ENCODE assay signal across 1 cellular context in the genomic region with DNA sequence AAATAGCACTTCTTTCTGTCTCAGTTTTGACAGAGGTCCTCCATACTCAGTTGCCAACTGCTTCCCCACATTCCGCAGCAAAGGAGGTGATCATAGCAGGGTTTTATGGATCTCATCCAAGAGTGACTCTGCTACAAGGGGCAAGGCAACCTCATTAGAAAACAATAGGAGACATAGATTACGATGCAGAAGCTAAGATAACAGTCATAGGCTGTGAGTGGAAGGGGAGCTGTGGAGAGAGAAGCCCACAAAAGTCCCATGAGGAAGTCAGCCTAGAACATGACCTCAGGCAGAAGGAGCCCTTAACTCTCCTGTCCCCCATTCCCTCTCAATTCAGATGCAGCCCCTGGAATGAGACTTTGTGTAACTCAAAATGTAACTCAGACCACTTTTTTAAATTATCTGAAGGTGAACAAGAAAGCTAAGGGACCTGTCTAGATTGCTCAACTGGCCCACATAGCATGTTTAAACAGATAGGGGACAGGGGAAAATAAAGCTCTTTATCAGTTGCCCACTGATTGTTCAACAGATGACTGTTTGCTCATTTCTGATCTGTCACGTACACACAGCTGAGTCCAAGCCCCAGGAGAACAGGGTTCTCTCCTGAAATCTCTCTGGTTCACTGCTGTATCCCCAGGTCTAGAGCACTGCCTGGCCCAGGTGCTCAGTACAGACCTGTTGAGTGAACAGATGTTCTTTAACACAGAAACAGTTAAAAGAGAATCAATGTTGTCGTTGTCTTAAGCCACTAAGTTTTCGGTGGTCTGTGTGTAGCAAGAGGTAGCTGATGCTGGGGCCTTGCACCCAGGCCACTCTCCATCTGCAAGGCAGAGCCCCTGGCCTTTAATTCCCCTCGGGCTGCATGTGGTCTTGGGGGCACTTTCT.
A peak's percentile ranks its signal among the peaks of the same experiment; 100 is the strongest.
TF ChIP-seq lines count a peak whose summit lies in the region.

No MANE protein-coding gene starts in this region.

TF ChIP-seq in HepG2, 621 proteins besides CTCF, POLR2A, EP300 and RAD21 (continued from another document and continues in another):
- TF ChIP-seq SNAPC2 (CRISPR knock-in tag; IDR thresholded peaks at IDR 0.05) (peak; percentile 57; the same call in 1 of the 2 replicates), NCOA1 (CRISPR knock-in tag; IDR thresholded peaks at IDR 0.05) (no peak), DMAP1 (CRISPR knock-in tag; IDR thresholded peaks at IDR 0.05) (no peak; the same call in 1 of the 2 replicates), GLI4 (CRISPR knock-in tag; IDR thresholded peaks at IDR 0.05; ENCODE audit: borderline replicate concordance) (no peak), TARDBP (CRISPR knock-in tag; IDR thresholded peaks at IDR 0.05) (peak; percentile 43), FOXA3 (CRISPR knock-in tag; IDR thresholded peaks at IDR 0.05) (peak; percentile 93), NFE2L1 (CRISPR knock-in tag; IDR thresholded peaks at IDR 0.05; ENCODE audit: borderline replicate concordance) (no peak), THYN1 (CRISPR knock-in tag; IDR thresholded peaks at IDR 0.05; ENCODE audit: borderline replicate concordance, low read depth) (no peak), ZNF207 (IDR thresholded peaks at IDR 0.05; ENCODE audit: borderline replicate concordance) (no peak), RFXAP (CRISPR knock-in tag; IDR thresholded peaks at IDR 0.05; ENCODE audit: borderline replicate concordance) (0 out of 2 replicates have a peak, but pooled peaks have one; percentile 24), SCMH1 (CRISPR knock-in tag; IDR thresholded peaks at IDR 0.05; ENCODE audit: borderline replicate concordance) (no peak), FIP1L1 (IDR thresholded peaks at IDR 0.05; ENCODE audit: borderline replicate concordance, insufficient read depth, low read depth, low read length) (0 out of 2 replicates have a peak, but pooled peaks have one; percentile 27), ELF1 (CRISPR knock-in tag; IDR thresholded peaks at IDR 0.05) (peak; percentile 6; the same call in 1 of the 2 replicates), SSRP1 (CRISPR knock-in tag; IDR thresholded peaks at IDR 0.05) (0 out of 2 replicates have a peak, but pooled peaks have one; percentile 21), KLF11 (CRISPR knock-in tag; IDR thresholded peaks at IDR 0.05) (no peak), ZNF776 (CRISPR knock-in tag; IDR thresholded peaks at IDR 0.05) (no peak), FOXC1 (CRISPR knock-in tag; IDR thresholded peaks at IDR 0.05; ENCODE audit: borderline replicate concordance) (0 out of 2 replicates have a peak, but pooled peaks have one; percentile 8), ZNF501 (CRISPR knock-in tag; IDR thresholded peaks at IDR 0.05) (no peak; the same call in 1 of the 2 replicates), HMG20A (CRISPR knock-in tag; IDR thresholded peaks at IDR 0.05; ENCODE audit: borderline replicate concordance) (peak; percentile 80; the same call in 1 of the 2 replicates), ZBTB7A (CRISPR knock-in tag; IDR thresholded peaks at IDR 0.05) (peak; percentile 17; the same call in 1 of the 2 replicates), ZNF468 (CRISPR knock-in tag; IDR thresholded peaks at IDR 0.05) (no peak; the same call in 1 of the 2 replicates), ZFP36L2 (CRISPR knock-in tag; IDR thresholded peaks at IDR 0.05) (no peak), HDAC1 (CRISPR knock-in tag; IDR thresholded peaks at IDR 0.05) (no peak; the same call in 1 of the 2 replicates), ZNF382 (CRISPR knock-in tag; IDR thresholded peaks at IDR 0.05; ENCODE audit: borderline replicate concordance) (no peak), HIVEP1 (CRISPR knock-in tag; IDR thresholded peaks at IDR 0.05) (no peak), HMGA1 (CRISPR knock-in tag; conservative IDR thresholded peaks at IDR 0.05) (no peak), ZNF335 (CRISPR knock-in tag; IDR thresholded peaks at IDR 0.05) (peak; percentile 3; the same call in 1 of the 2 replicates)
- TF ChIP-seq, protein P1, sequence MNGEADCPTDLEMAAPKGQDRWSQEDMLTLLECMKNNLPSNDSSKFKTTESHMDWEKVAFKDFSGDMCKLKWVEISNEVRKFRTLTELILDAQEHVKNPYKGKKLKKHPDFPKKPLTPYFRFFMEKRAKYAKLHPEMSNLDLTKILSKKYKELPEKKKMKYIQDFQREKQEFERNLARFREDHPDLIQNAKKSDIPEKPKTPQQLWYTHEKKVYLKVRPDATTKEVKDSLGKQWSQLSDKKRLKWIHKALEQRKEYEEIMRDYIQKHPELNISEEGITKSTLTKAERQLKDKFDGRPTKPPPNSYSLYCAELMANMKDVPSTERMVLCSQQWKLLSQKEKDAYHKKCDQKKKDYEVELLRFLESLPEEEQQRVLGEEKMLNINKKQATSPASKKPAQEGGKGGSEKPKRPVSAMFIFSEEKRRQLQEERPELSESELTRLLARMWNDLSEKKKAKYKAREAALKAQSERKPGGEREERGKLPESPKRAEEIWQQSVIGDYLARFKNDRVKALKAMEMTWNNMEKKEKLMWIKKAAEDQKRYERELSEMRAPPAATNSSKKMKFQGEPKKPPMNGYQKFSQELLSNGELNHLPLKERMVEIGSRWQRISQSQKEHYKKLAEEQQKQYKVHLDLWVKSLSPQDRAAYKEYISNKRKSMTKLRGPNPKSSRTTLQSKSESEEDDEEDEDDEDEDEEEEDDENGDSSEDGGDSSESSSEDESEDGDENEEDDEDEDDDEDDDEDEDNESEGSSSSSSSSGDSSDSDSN (CRISPR knock-in tag; IDR thresholded peaks at IDR 0.05), result peak; percentile 57
- TF ChIP-seq, protein P2, sequence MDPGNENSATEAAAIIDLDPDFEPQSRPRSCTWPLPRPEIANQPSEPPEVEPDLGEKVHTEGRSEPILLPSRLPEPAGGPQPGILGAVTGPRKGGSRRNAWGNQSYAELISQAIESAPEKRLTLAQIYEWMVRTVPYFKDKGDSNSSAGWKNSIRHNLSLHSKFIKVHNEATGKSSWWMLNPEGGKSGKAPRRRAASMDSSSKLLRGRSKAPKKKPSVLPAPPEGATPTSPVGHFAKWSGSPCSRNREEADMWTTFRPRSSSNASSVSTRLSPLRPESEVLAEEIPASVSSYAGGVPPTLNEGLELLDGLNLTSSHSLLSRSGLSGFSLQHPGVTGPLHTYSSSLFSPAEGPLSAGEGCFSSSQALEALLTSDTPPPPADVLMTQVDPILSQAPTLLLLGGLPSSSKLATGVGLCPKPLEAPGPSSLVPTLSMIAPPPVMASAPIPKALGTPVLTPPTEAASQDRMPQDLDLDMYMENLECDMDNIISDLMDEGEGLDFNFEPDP (CRISPR knock-in tag; conservative IDR thresholded peaks at IDR 0.05), result 0 out of 2 replicates have a peak, but pooled peaks have one; percentile 71
- TF ChIP-seq, protein P3, sequence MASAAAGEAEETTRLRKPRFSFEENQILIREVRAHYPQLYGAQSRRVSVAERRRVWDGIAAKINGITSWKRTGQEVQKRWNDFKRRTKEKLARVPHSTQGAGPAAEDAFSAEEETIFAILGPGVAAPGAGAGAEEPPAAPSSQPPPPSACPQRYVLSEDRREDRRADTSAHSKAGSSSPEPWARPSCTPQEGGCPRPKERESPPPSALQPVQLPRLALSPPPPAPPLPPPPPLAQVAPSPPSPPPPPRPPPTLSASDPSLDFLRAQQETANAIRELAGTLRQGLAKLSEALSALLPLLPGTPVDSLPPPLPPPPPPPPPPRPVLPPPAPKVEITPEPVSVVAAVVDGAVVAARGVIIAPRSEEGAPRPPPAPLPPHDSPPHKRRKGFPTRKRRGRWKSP (CRISPR knock-in tag; IDR thresholded peaks at IDR 0.05), result peak; percentile 71; the same call in 1 of the 2 replicates
- TF ChIP-seq, protein P4, sequence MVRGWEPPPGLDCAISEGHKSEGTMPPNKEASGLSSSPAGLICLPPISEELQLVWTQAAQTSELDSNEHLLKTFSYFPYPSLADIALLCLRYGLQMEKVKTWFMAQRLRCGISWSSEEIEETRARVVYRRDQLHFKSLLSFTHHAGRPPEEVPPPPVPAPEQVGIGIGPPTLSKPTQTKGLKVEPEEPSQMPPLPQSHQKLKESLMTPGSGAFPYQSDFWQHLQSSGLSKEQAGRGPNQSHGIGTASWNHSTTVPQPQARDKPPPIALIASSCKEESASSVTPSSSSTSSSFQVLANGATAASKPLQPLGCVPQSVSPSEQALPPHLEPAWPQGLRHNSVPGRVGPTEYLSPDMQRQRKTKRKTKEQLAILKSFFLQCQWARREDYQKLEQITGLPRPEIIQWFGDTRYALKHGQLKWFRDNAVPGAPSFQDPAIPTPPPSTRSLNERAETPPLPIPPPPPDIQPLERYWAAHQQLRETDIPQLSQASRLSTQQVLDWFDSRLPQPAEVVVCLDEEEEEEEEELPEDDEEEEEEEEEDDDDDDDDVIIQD (CRISPR knock-in tag; IDR thresholded peaks at IDR 0.05; ENCODE audit: low read depth), result no peak
- TF ChIP-seq, protein P5, sequence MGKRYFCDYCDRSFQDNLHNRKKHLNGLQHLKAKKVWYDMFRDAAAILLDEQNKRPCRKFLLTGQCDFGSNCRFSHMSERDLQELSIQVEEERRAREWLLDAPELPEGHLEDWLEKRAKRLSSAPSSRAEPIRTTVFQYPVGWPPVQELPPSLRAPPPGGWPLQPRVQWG (CRISPR knock-in tag; IDR thresholded peaks at IDR 0.05; ENCODE audit: borderline replicate concordance, low read depth), result no peak
- TF ChIP-seq, protein P6, sequence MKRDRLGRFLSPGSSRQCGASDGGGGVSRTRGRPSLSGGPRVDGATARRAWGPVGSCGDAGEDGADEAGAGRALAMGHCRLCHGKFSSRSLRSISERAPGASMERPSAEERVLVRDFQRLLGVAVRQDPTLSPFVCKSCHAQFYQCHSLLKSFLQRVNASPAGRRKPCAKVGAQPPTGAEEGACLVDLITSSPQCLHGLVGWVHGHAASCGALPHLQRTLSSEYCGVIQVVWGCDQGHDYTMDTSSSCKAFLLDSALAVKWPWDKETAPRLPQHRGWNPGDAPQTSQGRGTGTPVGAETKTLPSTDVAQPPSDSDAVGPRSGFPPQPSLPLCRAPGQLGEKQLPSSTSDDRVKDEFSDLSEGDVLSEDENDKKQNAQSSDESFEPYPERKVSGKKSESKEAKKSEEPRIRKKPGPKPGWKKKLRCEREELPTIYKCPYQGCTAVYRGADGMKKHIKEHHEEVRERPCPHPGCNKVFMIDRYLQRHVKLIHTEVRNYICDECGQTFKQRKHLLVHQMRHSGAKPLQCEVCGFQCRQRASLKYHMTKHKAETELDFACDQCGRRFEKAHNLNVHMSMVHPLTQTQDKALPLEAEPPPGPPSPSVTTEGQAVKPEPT (CRISPR knock-in tag; IDR thresholded peaks at IDR 0.05; ENCODE audit: low read depth), result no peak
- TF ChIP-seq, protein P7, sequence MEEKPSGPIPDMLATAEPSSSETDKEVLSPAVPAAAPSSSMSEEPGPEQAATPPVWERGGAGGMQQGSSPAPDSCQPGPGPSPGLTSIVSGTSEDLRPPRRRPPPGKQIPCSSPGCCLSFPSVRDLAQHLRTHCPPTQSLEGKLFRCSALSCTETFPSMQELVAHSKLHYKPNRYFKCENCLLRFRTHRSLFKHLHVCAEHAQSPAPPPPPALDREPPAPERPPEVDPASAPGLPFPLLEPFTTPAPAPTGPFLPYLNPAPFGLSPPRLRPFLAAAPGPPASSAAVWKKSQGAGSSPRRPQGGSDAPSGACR (CRISPR knock-in tag; IDR thresholded peaks at IDR 0.05), result peak; percentile 53; the same call in 1 of the 2 replicates
- TF ChIP-seq, protein P8, sequence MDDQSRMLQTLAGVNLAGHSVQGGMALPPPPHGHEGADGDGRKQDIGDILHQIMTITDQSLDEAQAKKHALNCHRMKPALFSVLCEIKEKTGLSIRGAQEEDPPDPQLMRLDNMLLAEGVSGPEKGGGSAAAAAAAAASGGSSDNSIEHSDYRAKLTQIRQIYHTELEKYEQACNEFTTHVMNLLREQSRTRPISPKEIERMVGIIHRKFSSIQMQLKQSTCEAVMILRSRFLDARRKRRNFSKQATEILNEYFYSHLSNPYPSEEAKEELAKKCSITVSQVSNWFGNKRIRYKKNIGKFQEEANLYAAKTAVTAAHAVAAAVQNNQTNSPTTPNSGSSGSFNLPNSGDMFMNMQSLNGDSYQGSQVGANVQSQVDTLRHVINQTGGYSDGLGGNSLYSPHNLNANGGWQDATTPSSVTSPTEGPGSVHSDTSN (CRISPR knock-in tag; IDR thresholded peaks at IDR 0.05; ENCODE audit: borderline replicate concordance), result no peak
- TF ChIP-seq, protein P9, sequence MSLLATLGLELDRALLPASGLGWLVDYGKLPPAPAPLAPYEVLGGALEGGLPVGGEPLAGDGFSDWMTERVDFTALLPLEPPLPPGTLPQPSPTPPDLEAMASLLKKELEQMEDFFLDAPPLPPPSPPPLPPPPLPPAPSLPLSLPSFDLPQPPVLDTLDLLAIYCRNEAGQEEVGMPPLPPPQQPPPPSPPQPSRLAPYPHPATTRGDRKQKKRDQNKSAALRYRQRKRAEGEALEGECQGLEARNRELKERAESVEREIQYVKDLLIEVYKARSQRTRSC (CRISPR knock-in tag; IDR thresholded peaks at IDR 0.05; ENCODE audit: low read depth), result no peak
- TF ChIP-seq, protein P10, sequence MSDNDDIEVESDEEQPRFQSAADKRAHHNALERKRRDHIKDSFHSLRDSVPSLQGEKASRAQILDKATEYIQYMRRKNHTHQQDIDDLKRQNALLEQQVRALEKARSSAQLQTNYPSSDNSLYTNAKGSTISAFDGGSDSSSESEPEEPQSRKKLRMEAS (IDR thresholded peaks at IDR 0.05), result peak; percentile 66; the same call in 1 of the 2 replicates
- TF ChIP-seq, protein P11, sequence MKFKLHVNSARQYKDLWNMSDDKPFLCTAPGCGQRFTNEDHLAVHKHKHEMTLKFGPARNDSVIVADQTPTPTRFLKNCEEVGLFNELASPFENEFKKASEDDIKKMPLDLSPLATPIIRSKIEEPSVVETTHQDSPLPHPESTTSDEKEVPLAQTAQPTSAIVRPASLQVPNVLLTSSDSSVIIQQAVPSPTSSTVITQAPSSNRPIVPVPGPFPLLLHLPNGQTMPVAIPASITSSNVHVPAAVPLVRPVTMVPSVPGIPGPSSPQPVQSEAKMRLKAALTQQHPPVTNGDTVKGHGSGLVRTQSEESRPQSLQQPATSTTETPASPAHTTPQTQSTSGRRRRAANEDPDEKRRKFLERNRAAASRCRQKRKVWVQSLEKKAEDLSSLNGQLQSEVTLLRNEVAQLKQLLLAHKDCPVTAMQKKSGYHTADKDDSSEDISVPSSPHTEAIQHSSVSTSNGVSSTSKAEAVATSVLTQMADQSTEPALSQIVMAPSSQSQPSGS (CRISPR knock-in tag; IDR thresholded peaks at IDR 0.05), result peak; percentile 74
